In the genomic region with DNA sequence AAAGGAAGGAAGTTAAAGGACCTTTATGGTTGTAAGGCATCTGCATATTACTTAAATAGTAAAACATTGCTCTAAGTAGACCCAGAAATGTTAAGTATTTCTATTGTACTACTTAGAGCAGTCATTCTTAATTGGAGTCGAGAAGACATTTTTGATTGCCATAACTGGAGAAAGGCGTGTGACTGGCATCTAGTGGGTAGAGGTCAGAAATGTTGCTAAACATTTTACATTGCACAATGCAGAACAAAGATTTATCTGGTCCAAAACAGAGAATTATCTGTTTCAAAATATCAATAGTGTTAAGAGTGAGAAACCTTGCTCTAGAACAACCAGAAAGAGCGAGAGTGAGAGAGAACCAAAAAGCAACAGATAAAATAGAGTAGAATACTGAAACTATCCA, we compare ENCODE assay signal across 9 cellular contexts. TPM values are rescaled to one million over a fixed set of nuclear protein-coding genes. Genes with fewer than 3 reads are reported as not detected.
A peak's percentile ranks its signal among the peaks of the same experiment; 100 is the strongest.
DNase-seq lines count a peak whose midpoint lies in the region; ATAC-seq, FAIRE-seq and TF ChIP-seq lines count a peak whose summit lies in the region.
"Had no signal": no experiment of that assay in that cellular context is flagged by ENCODE, and none has a peak within 500 bp of the region (broad histone marks: within the 10 kb centered on the region; RNA-seq: fewer than 3 reads in every experiment).

No MANE protein-coding gene starts in this region.

- no peaks in the 10 kb centered on the region for H3K9me2 ChIP-seq in Karpas-422 (replicated peaks; ENCODE audit: insufficient read depth, low read length)

- no peak for FAIRE-seq in RCC 7860 (lab: Jason Lieb, UNC)

- DNase-seq in DND-41 (no peak), Karpas-422 (peak; percentile 72), astrocyte of the cerebellum (ENCODE audit: low read depth) (no peak), midbrain (lab: John Stamatoyannopoulos, UW) (peak; percentile 47), RCC 7860 (ENCODE audit: low spot score) (no peak)
- DNase-seq in stimulated activated CD4-positive, alpha-beta T cell treated with anti-CD3 and anti-CD28 coated beads, Interleukin-15, amount 100 ng/mL, for 24 hours: no peak

- H3K4me2 ChIP-seq in DND-41 (ENCODE audit: insufficient read depth, low read length) (no peak overlapping the region), Karpas-422 (ENCODE audit: low read depth, low read length, poor library complexity, severe bottlenecking) (no peak overlapping the region)

- H3K4me3 ChIP-seq in DND-41 (ENCODE audit: low read depth in 1 of 2, low read length in 2 of 2): no peak overlapping the region
- H3K4me3 ChIP-seq in Karpas-422 (ENCODE audit: low read length): no peak overlapping the region
- H3K4me3 ChIP-seq in astrocyte of the cerebellum (ENCODE audit: low read depth, low read length): no peak overlapping the region

- no peaks in the 10 kb centered on the region for H3K79me2 ChIP-seq in DND-41 (ENCODE audit: insufficient read depth, low read length)
- no peaks in the 10 kb centered on the region for H3K79me2 ChIP-seq in Karpas-422 (ENCODE audit: low read length)

- no peaks in the 10 kb centered on the region for H3K9me3 ChIP-seq in DND-41 (ENCODE audit: insufficient read depth, low read length, severe bottlenecking)
- no peaks in the 10 kb centered on the region for H3K9me3 ChIP-seq in Karpas-422 (ENCODE audit: low read length)

- TF ChIP-seq CTCF in DND-41 (IDR thresholded peaks at IDR 0.05; ENCODE audit: borderline replicate concordance, extremely low read depth, low read length, poor library complexity, severe bottlenecking): peak; percentile 48
- peak; percentile 32 for TF ChIP-seq CTCF in astrocyte of the cerebellum (IDR thresholded peaks at IDR 0.05; ENCODE audit: low read depth, low read length, missing control alignments)

- H3K27me3 ChIP-seq in DND-41 (ENCODE audit: insufficient read depth, low read length, poor library complexity) (peaks cover 1% of the 10 kb centered on the region), Karpas-422 (ENCODE audit: low read length) (no peaks in the 10 kb centered on the region)

- no peak for ATAC-seq in DND-41 (ENCODE audit: insufficient read depth, low read depth)
- ATAC-seq in GM21737 (IDR thresholded peaks at IDR 0.05; ENCODE audit: unreplicated experiment): no peak
- ATAC-seq: activated T-helper 17 cell treated with anti-CD3 and anti-CD28 coated beads, Interleukin-2, amount 50 U/mL, for 72 hours had no signal

- no peak overlapping the region for H3K9ac ChIP-seq in DND-41 (ENCODE audit: low read depth, low read length)
- H3K9ac ChIP-seq in Karpas-422 (ENCODE audit: low read length): no peak overlapping the region

- no peaks in the 10 kb centered on the region for H3K36me3 ChIP-seq in DND-41 (ENCODE audit: insufficient read depth, low read length)
- no peaks in the 10 kb centered on the region for H3K36me3 ChIP-seq in Karpas-422 (ENCODE audit: insufficient read depth, low read length)

- H4K20me1 ChIP-seq in DND-41 (ENCODE audit: insufficient read depth, low read length) (no peaks in the 10 kb centered on the region), Karpas-422 (ENCODE audit: insufficient read depth, low read depth, low read length) (no peaks in the 10 kb centered on the region)

- H3K27ac ChIP-seq in DND-41 (ENCODE audit: low read length): no peak overlapping the region
- H3K27ac ChIP-seq in Karpas-422 (ENCODE audit: low read length): no peak overlapping the region
- H3K27ac ChIP-seq: HL-60 had no signal

- in situ Hi-C loops in astrocyte of the cerebellum (cut with HindIII; ENCODE audit: low sequenced_read_pairs): no loop called here

- H2AFZ ChIP-seq in DND-41 (ENCODE audit: low read depth, low read length): no peak overlapping the region; the same call in 1 of the 2 replicates
- no peak overlapping the region for H2AFZ ChIP-seq in Karpas-422 (ENCODE audit: low read length)

- H3K4me1 ChIP-seq in DND-41 (ENCODE audit: insufficient read depth, low read length) (no peaks in the 10 kb centered on the region), Karpas-422 (ENCODE audit: low read length) (no peaks in the 10 kb centered on the region)

RNA-seq across cellular contexts. Expression of a gene that starts 23.3 kb away (rescaled TPM):
- total RNA-seq in Karpas-422 (2014; rRNA removed; shearing (Covaris generic); ENCODE audit: low replicate concordance): 41.2 and 47.0 TPM in 2 replicates

Comparison
In these comparisons a context has a peak if more than half of its experiments do, and no peak if none do; other contexts are left out.
1. DNase-seq: peak in Karpas-422 (single experiment) and midbrain (single experiment); none in DND-41 (single experiment), astrocyte of the cerebellum (single experiment), RCC 7860 (single experiment) and stimulated activated CD4-positive, alpha-beta T cell treated with anti-CD3 and anti-CD28 coated beads, Interleukin-15, amount 100 ng/mL, for 24 hours (single experiment).